ENCODE assay signal across 1 cellular context in genomic region chr19:1354496-1355257, GRCh38.
TF ChIP-seq lines count a peak whose summit lies in the region.

No MANE protein-coding gene starts in this region.

TF ChIP-seq in HepG2, 621 proteins besides CTCF, POLR2A, EP300 and RAD21 (continues in another document):
- TF ChIP-seq PATZ1 (CRISPR knock-in tag; IDR thresholded peaks at IDR 0.05) = peak; percentile 37
- peak; percentile 36 for TF ChIP-seq SP5 (CRISPR knock-in tag; IDR thresholded peaks at IDR 0.05; ENCODE audit: borderline replicate concordance, low read depth)
- no peak for TF ChIP-seq ZNF597 (CRISPR knock-in tag; IDR thresholded peaks at IDR 0.05)
- 0 out of 2 replicates have a peak, but pooled peaks have one; percentile 20 for TF ChIP-seq ZNF878 (CRISPR knock-in tag; IDR thresholded peaks at IDR 0.05)
- no peak for TF ChIP-seq CC2D1A (CRISPR knock-in tag; IDR thresholded peaks at IDR 0.05)
- peak; percentile 44 for TF ChIP-seq HNRNPLL (IDR thresholded peaks at IDR 0.05; ENCODE audit: low read depth, low read length, poor library complexity, severe bottlenecking)
- TF ChIP-seq ZSCAN31 (CRISPR knock-in tag; IDR thresholded peaks at IDR 0.05; ENCODE audit: low read depth) = peak; percentile 28; the same call in 1 of the 2 replicates
- no peak for TF ChIP-seq ZNF549 (CRISPR knock-in tag; IDR thresholded peaks at IDR 0.05)
- TF ChIP-seq RBFOX2 (IDR thresholded peaks at IDR 0.05; ENCODE audit: low read depth, low read length) = peak; percentile 93
- peak; percentile 46 for TF ChIP-seq AGO2 (optimal IDR thresholded peaks at IDR 0.05; ENCODE audit: low read depth, low read length)
- TF ChIP-seq TFDP1 (CRISPR knock-in tag; IDR thresholded peaks at IDR 0.05; ENCODE audit: borderline replicate concordance) = peak; percentile 65; the same call in 1 of the 2 replicates
- no peak for TF ChIP-seq LRRFIP1 (CRISPR knock-in tag; conservative IDR thresholded peaks at IDR 0.05)
- peak; percentile 62; the same call in 1 of the 2 replicates for TF ChIP-seq KLF15 (CRISPR knock-in tag; IDR thresholded peaks at IDR 0.05; ENCODE audit: borderline replicate concordance)
- peak; percentile 65; the same call in 1 of the 2 replicates for TF ChIP-seq BORCS8-MEF2B (CRISPR knock-in tag; IDR thresholded peaks at IDR 0.05)
- no peak for TF ChIP-seq ZNF841 (CRISPR knock-in tag; IDR thresholded peaks at IDR 0.05; ENCODE audit: borderline replicate concordance)
- TF ChIP-seq KLF16 (CRISPR knock-in tag; IDR thresholded peaks at IDR 0.05) = peak in 1 of 2 experiments; percentile 36; a peak in 1 of 4 replicates
- peak; percentile 62; the same call in 1 of the 2 replicates for TF ChIP-seq ZNF563 (CRISPR knock-in tag; IDR thresholded peaks at IDR 0.05)
- no peak for TF ChIP-seq KIAA2018 (CRISPR knock-in tag; IDR thresholded peaks at IDR 0.05; ENCODE audit: borderline replicate concordance)
- TF ChIP-seq MED1 (CRISPR knock-in tag; IDR thresholded peaks at IDR 0.05) = peak; percentile 47; the same call in 1 of the 2 replicates
- no peak for TF ChIP-seq THRA (CRISPR knock-in tag; IDR thresholded peaks at IDR 0.05; ENCODE audit: borderline replicate concordance)
- TF ChIP-seq ZNF276 (CRISPR knock-in tag; IDR thresholded peaks at IDR 0.05; ENCODE audit: low read depth) = no peak
- 0 out of 2 replicates have a peak, but pooled peaks have one; percentile 28 for TF ChIP-seq ZNF205 (CRISPR knock-in tag; IDR thresholded peaks at IDR 0.05)
- TF ChIP-seq ZNF407 (CRISPR knock-in tag; IDR thresholded peaks at IDR 0.05; ENCODE audit: not compliant biosample characterization) = no peak
